12 cellular contexts compared by ENCODE assay signal in genomic region chrX:21973321-21974010, GRCh38. TPM values are rescaled to one million over a fixed set of nuclear protein-coding genes. Genes with fewer than 3 reads are reported as not detected.
DNase-seq lines count a peak whose midpoint lies in the region; ATAC-seq, FAIRE-seq and TF ChIP-seq lines count a peak whose summit lies in the region.
"Had no signal": no experiment of that assay in that cellular context is flagged by ENCODE, and none has a peak within 500 bp of the region (broad histone marks: within the 10 kb centered on the region; RNA-seq: fewer than 3 reads in every experiment).

No MANE protein-coding gene starts in this region.

- H3K4me1 Mint-ChIP-seq in activated T-cell treated with anti-CD3 and anti-CD28 coated beads, Interleukin-2, amount 50 U/mL, for 24 hours (ENCODE audit: low read depth), result peaks cover 34% of the 10 kb centered on the region
- H3K4me1 Mint-ChIP-seq in stimulated activated naive B cell treated with anti-CD40 and anti-IgM and Interleukin-4, amounts not matched to agents 10 μg/mL and 1 μg/mL and 100 μg/mL, for 72 hours, result peaks cover 14 to 21% of the 10 kb centered on the region in 2 donors

- FAIRE-seq in kidney (lab: Jason Lieb, UNC), result no peak

- H3K27me3 Mint-ChIP-seq in activated T-cell treated with anti-CD3 and anti-CD28 coated beads, Interleukin-2, amount 50 U/mL, for 24 hours, result peaks cover 27% of the 10 kb centered on the region
- H3K27me3 Mint-ChIP-seq in stimulated activated naive B cell treated with anti-CD40 and anti-IgM and Interleukin-4, amounts not matched to agents 10 μg/mL and 1 μg/mL and 100 μg/mL, for 72 hours, result peaks cover 0 to 4% of the 10 kb centered on the region in 2 donors

- DNase-seq in activated T-cell treated with anti-CD3 and anti-CD28 coated beads, Interleukin-2, amount 50 U/mL, for 24 hours, result no peak
- DNase-seq in activated T-cell treated with anti-CD3 and anti-CD28 coated beads for 4 hours (no peak), kidney (no peak), KBM-7 (no peak)
- DNase-seq in stimulated activated naive B cell treated with anti-CD40 and anti-IgM and Interleukin-4, amounts not matched to agents 10 μg/mL and 1 μg/mL and 100 μg/mL, for 72 hours, result no peak
- DNase-seq: head of caudate nucleus, NCI-H69 had no signal

- intact Hi-C loops in kidney (cut with DNase I), result no loop called here

- peak overlapping the region; percentile 26 for H3K4me3 Mint-ChIP-seq in activated T-cell treated with anti-CD3 and anti-CD28 coated beads, Interleukin-2, amount 50 U/mL, for 24 hours
- H3K4me3 Mint-ChIP-seq in stimulated activated naive B cell treated with anti-CD40 and anti-IgM and Interleukin-4, amounts not matched to agents 10 μg/mL and 1 μg/mL and 100 μg/mL, for 72 hours, result no peak overlapping the region

- H3K36me3 Mint-ChIP-seq in activated T-cell treated with anti-CD3 and anti-CD28 coated beads, Interleukin-2, amount 50 U/mL, for 24 hours (ENCODE audit: low read depth), result peaks cover 83% of the 10 kb centered on the region
- peaks cover 14 to 36% of the 10 kb centered on the region in 2 donors for H3K36me3 Mint-ChIP-seq in stimulated activated naive B cell treated with anti-CD40 and anti-IgM and Interleukin-4, amounts not matched to agents 10 μg/mL and 1 μg/mL and 100 μg/mL, for 72 hours

- H3K9me3 Mint-ChIP-seq in activated T-cell treated with anti-CD3 and anti-CD28 coated beads, Interleukin-2, amount 50 U/mL, for 24 hours, result no peaks in the 10 kb centered on the region
- no peaks in the 10 kb centered on the region for H3K9me3 Mint-ChIP-seq in stimulated activated naive B cell treated with anti-CD40 and anti-IgM and Interleukin-4, amounts not matched to agents 10 μg/mL and 1 μg/mL and 100 μg/mL, for 72 hours

- peak overlapping the region; percentile 87 for H3K27ac Mint-ChIP-seq in activated T-cell treated with anti-CD3 and anti-CD28 coated beads, Interleukin-2, amount 50 U/mL, for 24 hours
- peak overlapping the region; percentile 25 for H3K27ac Mint-ChIP-seq in stimulated activated naive B cell treated with anti-CD40 and anti-IgM and Interleukin-4, amounts not matched to agents 10 μg/mL and 1 μg/mL and 100 μg/mL, for 72 hours

- no peak overlapping the region for H3K9ac ChIP-seq in kidney (ENCODE audit: low read length in 2 of 2)

- no peak for ATAC-seq in stimulated activated naive B cell treated with anti-CD40 and anti-IgM and Interleukin-4, amounts not matched to agents 10 μg/mL and 1 μg/mL and 100 μg/mL, for 72 hours (replicated peaks)
- no peak for ATAC-seq in GM18502 (IDR thresholded peaks at IDR 0.05; ENCODE audit: poor library complexity, unreplicated experiment)
- no peak for ATAC-seq in HG02588 (IDR thresholded peaks at IDR 0.05; ENCODE audit: unreplicated experiment)

- peaks cover 8 to 22% of the 10 kb centered on the region in 2 donors for H3K4me1 ChIP-seq in kidney (ENCODE audit: control insufficient read depth in 1 of 2, insufficient read depth in 1 of 2, low read depth in 1 of 2, low read length in 2 of 2)

- no peak overlapping the region for H3K4me3 ChIP-seq in kidney (ENCODE audit: low read length in 2 of 2)
- H3K4me3 ChIP-seq: coronary artery, suprapubic skin had no signal

- H3K36me3 ChIP-seq in kidney (ENCODE audit: control insufficient read depth in 1 of 2, insufficient read depth in 2 of 2, low read length in 2 of 2), result peaks cover 2 to 7% of the 10 kb centered on the region in 2 donors

- TF ChIP-seq CTCF in VCaP (conservative IDR thresholded peaks at IDR 0.05) (no peak), kidney (IDR thresholded peaks at IDR 0.05; ENCODE audit: borderline replicate concordance, extremely low read depth, insufficient read depth) (no peak)

- in situ Hi-C loops in KBM-7 (cut with MboI; ENCODE audit: low pct_unique_long_range_greater_than_20kb, low sequenced_read_pairs), result no loop called here

- no peaks in the 10 kb centered on the region for H3K9me3 ChIP-seq in kidney (ENCODE audit: control insufficient read depth in 1 of 2, low read length in 2 of 2)
- H3K9me3 ChIP-seq: suprapubic skin had no signal

- H3K27ac ChIP-seq in VCaP (peak overlapping the region; percentile 89), kidney (ENCODE audit: low read depth in 2 of 2, low read length in 2 of 2) (peak overlapping the region; percentile 32 to 41)
- H3K27ac ChIP-seq: suprapubic skin had no signal

RNA-seq across cellular contexts. Expression of gene SMS, which starts 33.0 kb away (rescaled TPM):
- total RNA-seq in kidney, result 73.6 TPM
- 147 TPM for polyA plus RNA-seq in kidney (ENCODE audit: insufficient read depth, low read depth, low replicate concordance)

RNA-seq across cellular contexts. Expression of gene PHEX, which starts 58.7 kb away (rescaled TPM):
- total RNA-seq in kidney, result 0.25 TPM
- 0.19 TPM for polyA plus RNA-seq in kidney (ENCODE audit: insufficient read depth, low read depth, low replicate concordance)
